In genomic region chr17:15303293-15303692, GRCh38 we compare ENCODE assay signal across 25 cellular contexts. TPM values are rescaled to one million over a fixed set of nuclear protein-coding genes. Genes with fewer than 3 reads are reported as not detected.
"Had no signal": no experiment of that assay in that cellular context is flagged by ENCODE, and none has a peak within 500 bp of the region (broad histone marks: within the 10 kb centered on the region; RNA-seq: fewer than 3 reads in every experiment).

No MANE protein-coding gene starts in this region.

- H3K9me3 ChIP-seq: esophagus squamous epithelium, heart right ventricle, left lung, lower lobe of right lung, mucosa of descending colon had no signal

- H3K36me3 Mint-ChIP-seq: mesothelial cell of epicardium, naive B cell had no signal

- ATAC-seq: effector memory CD8-positive, alpha-beta T cell; heart right ventricle; left cardiac atrium; left lung; left ventricle myocardium superior; lower lobe of right lung; mucosa of descending colon had no signal

- H3K36me3 ChIP-seq: esophagus squamous epithelium, heart right ventricle, left lung, lower lobe of right lung had no signal

- H3K27ac Mint-ChIP-seq: effector memory CD8-positive, alpha-beta T cell; endodermal cell; mesothelial cell of epicardium; naive B cell had no signal

- H3K27me3 ChIP-seq: heart right ventricle, left lung had no signal

- H3K4me3 ChIP-seq: coronary artery, esophagus squamous epithelium, heart right ventricle, left lung, lower lobe of right lung, mucosa of descending colon had no signal

- H3K9me3 Mint-ChIP-seq: effector memory CD8-positive, alpha-beta T cell; endodermal cell had no signal

- H3K4me3 Mint-ChIP-seq: effector memory CD8-positive, alpha-beta T cell; endodermal cell; mesothelial cell of epicardium; naive B cell had no signal

- H3K4me1 ChIP-seq: left lung had no signal

- DNase-seq: effector CD8-positive, alpha-beta T cell; effector memory CD8-positive, alpha-beta T cell; endodermal cell; esophagus squamous epithelium; foreskin fibroblast; glutamatergic neuron; head of caudate nucleus; heart right ventricle; hippocampal formation; left cardiac atrium; left lung; left ventricle myocardium superior; lower lobe of right lung; mesenchymal stem cell; mucosa of descending colon; naive B cell had no signal

- H3K27ac ChIP-seq: coronary artery, esophagus squamous epithelium, heart right ventricle, left lung, lower lobe of right lung had no signal

- H3K4me1 Mint-ChIP-seq: endodermal cell, naive B cell had no signal

RNA-seq across cellular contexts. Expression of gene TEKT3, which starts 38.1 kb away (rescaled TPM):
- total RNA-seq: dermis microvascular lymphatic vessel endothelial cell, epithelial cell of proximal tubule, glomerular endothelial cell, kidney epithelial cell, lung microvascular endothelial cell, mesenteric fat pad, myocyte had no signal
